In the genomic region with DNA sequence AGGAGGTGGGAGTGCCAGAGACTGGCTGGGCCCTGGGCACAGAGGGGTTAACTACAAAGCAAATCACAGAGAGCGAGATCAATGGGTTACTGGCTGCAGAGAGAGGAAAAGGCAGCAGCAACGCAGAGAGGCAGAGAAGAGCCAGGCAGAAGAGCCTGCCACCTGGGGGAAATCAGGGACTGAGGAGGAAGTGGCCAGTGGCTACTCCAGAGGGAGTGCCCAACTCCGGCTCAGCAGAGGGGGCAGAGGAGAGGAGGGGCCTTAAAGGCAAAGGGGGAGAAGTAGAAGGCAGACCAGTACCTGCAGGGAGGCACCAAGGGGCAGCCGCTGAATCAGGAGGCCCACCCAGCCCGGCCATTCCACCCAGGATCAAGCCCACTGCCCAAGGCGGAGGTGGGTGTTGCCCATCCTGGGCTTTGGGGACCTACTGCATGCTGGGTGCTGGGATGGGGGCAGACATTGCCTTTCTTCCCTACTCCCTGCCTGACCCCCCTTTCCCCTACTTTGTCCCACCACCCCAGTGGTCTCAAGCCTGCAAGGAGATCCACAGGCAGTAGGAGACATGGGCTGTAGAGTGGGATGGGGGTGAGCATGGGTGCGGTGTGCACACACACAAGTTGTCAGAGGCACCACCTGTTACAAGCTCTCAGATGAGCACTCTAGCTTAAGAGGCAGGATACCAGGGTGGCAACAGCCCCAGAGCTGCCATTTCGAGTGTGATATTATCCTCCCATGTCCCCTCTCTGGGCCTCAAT, we compare ENCODE assay signal across 27 cellular contexts. TPM values are rescaled to one million over a fixed set of nuclear protein-coding genes. Genes with fewer than 3 reads are reported as not detected.
DNase-seq lines count a peak whose midpoint lies in the region; ATAC-seq, FAIRE-seq and TF ChIP-seq lines count a peak whose summit lies in the region.
"Had no signal": no experiment of that assay in that cellular context is flagged by ENCODE, and none has a peak within 500 bp of the region (broad histone marks: within the 10 kb centered on the region; RNA-seq: fewer than 3 reads in every experiment).

No MANE protein-coding gene starts in this region.

- ATAC-seq in right cardiac atrium (no peak), heart right ventricle (no peak), T-helper 17 cell (no peak), HepG2 (peak; percentile 60), HG02610 (IDR thresholded peaks at IDR 0.05; ENCODE audit: unreplicated experiment) (no peak), GM21717 (IDR thresholded peaks at IDR 0.05; ENCODE audit: unreplicated experiment) (no peak)
- ATAC-seq: activated CD4-positive, CD25-positive, alpha-beta regulatory T cell treated with anti-CD3 and anti-CD28 coated beads, Interleukin-2, amount 50 U/mL, for 24 hours; activated CD8-positive, alpha-beta T cell treated with anti-CD3 and anti-CD28 coated beads, Interleukin-2, amount 10 ng/mL, durations not matched to agents 7 days and 5 days; gastrocnemius medialis had no signal

- H3K4me3 ChIP-seq in right cardiac atrium (ENCODE audit: low read length) (no peak overlapping the region), heart right ventricle (no peak overlapping the region), HepG2 (replicated peaks in 1 of 3; ENCODE audit: insufficient read depth in 1 of 3, low read depth in 2 of 3, low read length in 3 of 3) (peak overlapping the region in 2 of 3 experiments; percentile 20 to 34; a peak in 2 of 6 replicates), thyroid gland (replicated peaks in 1 of 3) (no peak overlapping the region)
- H3K4me3 ChIP-seq: esophagus squamous epithelium, gastrocnemius medialis, uterus had no signal

- peak overlapping the region; percentile 41 for H3K4me2 ChIP-seq in HepG2 (ENCODE audit: low read depth, low read length)

- H3K27ac Mint-ChIP-seq in T-helper 17 cell (peak overlapping the region; percentile 76), type B pancreatic cell (no peak overlapping the region)
- H3K27ac Mint-ChIP-seq: activated CD8-positive, alpha-beta T cell treated with anti-CD3 and anti-CD28 coated beads, Interleukin-2, amount 10 ng/mL, durations not matched to agents 7 days and 5 days; memory B cell; naive B cell had no signal

- H3K27ac ChIP-seq in right cardiac atrium (ENCODE audit: low read length) = no peak overlapping the region
- no peak overlapping the region for H3K27ac ChIP-seq in heart right ventricle
- no peak overlapping the region for H3K27ac ChIP-seq in HepG2 (ENCODE audit: extremely low read length, insufficient read depth, low read length)
- no peak overlapping the region for H3K27ac ChIP-seq in thyroid gland
- H3K27ac ChIP-seq: esophagus squamous epithelium, gastrocnemius medialis, uterus had no signal

- H3K27me3 ChIP-seq in right cardiac atrium (ENCODE audit: control insufficient read depth, insufficient read depth) (no peaks in the 10 kb centered on the region), heart right ventricle (peaks cover 0 to 57% (median 39%) of the 10 kb centered on the region in 7 donors), HepG2 (ENCODE audit: control insufficient read depth in 1 of 2, insufficient read depth in 2 of 2, low read length in 2 of 2) (no peaks in the 10 kb centered on the region), thyroid gland (no peaks in the 10 kb centered on the region)
- H3K27me3 ChIP-seq: gastrocnemius medialis had no signal

- H3K36me3 Mint-ChIP-seq in T-helper 17 cell (ENCODE audit: low read depth) (no peaks in the 10 kb centered on the region), type B pancreatic cell (no peaks in the 10 kb centered on the region)
- H3K36me3 Mint-ChIP-seq: CD14-positive monocyte, memory B cell, naive B cell had no signal

- CTCF ChIA-PET in HepG2 (lab: Yijun Ruan, JAX; ENCODE audit: low intra/inter-chr PET ratio, low total read pairs) = no interaction called here

- TF ChIP-seq CTCF in heart right ventricle (IDR thresholded peaks at IDR 0.05) = no peak
- peak; percentile 59 for TF ChIP-seq CTCF in HepG2 (CRISPR knock-in tag; IDR thresholded peaks at IDR 0.05)
- no peak for TF ChIP-seq CTCF in type B pancreatic cell (conservative IDR thresholded peaks at IDR 0.05)
- no peak for TF ChIP-seq CTCF in thyroid gland (IDR thresholded peaks at IDR 0.05)

- no peak for TF ChIP-seq RAD21 in HepG2 (CRISPR knock-in tag; IDR thresholded peaks at IDR 0.05)

- no peak overlapping the region for H3K9ac ChIP-seq in HepG2 (ENCODE audit: insufficient read depth, low read depth, low read length)

- POLR2A ChIA-PET in HepG2 (lab: Yijun Ruan, JAX) = interaction anchor here (0.6 to 1.4 kb wide), 3 partner anchors 10 to 30 kb away, joined by 3 read pairs; no protein-coding TSS in a partner anchor

- BruUV-seq in HepG2 (replicated peaks; lab: Mats Ljungman, UMichigan) = no TSS peak

- no peak for TF ChIP-seq EP300 in HepG2 (IDR thresholded peaks at IDR 0.05; ENCODE audit: low read depth in 2 of 2, low read length in 2 of 2)
- no peak for TF ChIP-seq EP300 in HepG2 (CRISPR knock-in tag; IDR thresholded peaks at IDR 0.05; ENCODE audit: borderline replicate concordance)

- no peak for TF ChIP-seq POLR2A in HepG2 (IDR thresholded peaks at IDR 0.05; ENCODE audit: insufficient read depth in 1 of 2, low read depth in 2 of 2, low read length in 2 of 2)
- TF ChIP-seq POLR2A in thyroid gland (IDR thresholded peaks at IDR 0.05) = no peak

- peaks cover 8% of the 10 kb centered on the region for H3K4me1 Mint-ChIP-seq in T-helper 17 cell
- H3K4me1 Mint-ChIP-seq in type B pancreatic cell (ENCODE audit: unreplicated experiment) = peaks cover 12% of the 10 kb centered on the region

- no peaks in the 10 kb centered on the region for H4K20me1 ChIP-seq in HepG2 (ENCODE audit: insufficient read depth, low read length)

- no peaks in the 10 kb centered on the region for H3K79me2 ChIP-seq in HepG2 (ENCODE audit: insufficient read depth, low read length)

- no peak overlapping the region for H2AFZ ChIP-seq in HepG2 (ENCODE audit: low read length)

- H3K4me3 Mint-ChIP-seq in T-helper 17 cell (no peak overlapping the region), type B pancreatic cell (peak overlapping the region; percentile 64)
- H3K4me3 Mint-ChIP-seq: activated CD8-positive, alpha-beta T cell treated with anti-CD3 and anti-CD28 coated beads, Interleukin-2, amount 10 ng/mL, durations not matched to agents 7 days and 5 days; memory B cell had no signal

- H3K4me1 ChIP-seq in right cardiac atrium (ENCODE audit: control insufficient read depth, insufficient read depth, low read length) (peaks cover 4% of the 10 kb centered on the region), heart right ventricle (peaks cover 4 to 37% (median 26%) of the 10 kb centered on the region in 9 donors), HepG2 (ENCODE audit: insufficient read depth, low read length) (peaks cover 55% of the 10 kb centered on the region), thyroid gland (peaks cover 15 to 22% of the 10 kb centered on the region in 2 donors)

- no peaks in the 10 kb centered on the region for H3K9me3 Mint-ChIP-seq in type B pancreatic cell
- H3K9me3 Mint-ChIP-seq: memory B cell, naive B cell had no signal

- 52% methylated on average over 8 of the region's 8 CpGs for WGBS in right cardiac atrium
- WGBS in heart right ventricle, 2 donors = 56 to 59% methylated on average over 8 of the region's 8 CpGs
- 19% methylated on average over 8 of the region's 8 CpGs for WGBS in HepG2 (ENCODE audit: low lambda C conversion rate)
- 45 to 47% methylated on average over 8 of the region's 8 CpGs for WGBS in thyroid gland, 2 donors

- peaks cover 23% of the 10 kb centered on the region for H3K27me3 Mint-ChIP-seq in T-helper 17 cell
- peaks cover 53% of the 10 kb centered on the region for H3K27me3 Mint-ChIP-seq in type B pancreatic cell

- intact Hi-C loops in right cardiac atrium (cut with DNase I) = no loop called here
- intact Hi-C loops in heart right ventricle (cut with DNase I) = loop anchor here in 1 of 10 donors (5.0 kb wide), 1 partner anchor 135 kb away; no protein-coding TSS in a partner anchor
- intact Hi-C loops in HepG2 (cut with micrococcal nuclease; ENCODE audit: unreplicated experiment) = no loop called here
- intact Hi-C loops in thyroid gland (cut with DNase I) = no loop called here

- peak; percentile 26 for FAIRE-seq in HepG2 (lab: Jason Lieb, UNC)
- FAIRE-seq: colon, RCC 7860 had no signal

- H3K9me3 ChIP-seq in right cardiac atrium (ENCODE audit: control insufficient read depth, low read length) = no peaks in the 10 kb centered on the region
- H3K9me3 ChIP-seq in heart right ventricle = no peaks in the 10 kb centered on the region
- no peaks in the 10 kb centered on the region for H3K9me3 ChIP-seq in T-helper 17 cell (ENCODE audit: control insufficient read depth, low read length, poor library complexity, severe bottlenecking)
- no peaks in the 10 kb centered on the region for H3K9me3 ChIP-seq in HepG2 (ENCODE audit: low read length)
- no peaks in the 10 kb centered on the region for H3K9me3 ChIP-seq in thyroid gland
- H3K9me3 ChIP-seq: esophagus squamous epithelium, gastrocnemius medialis, uterus had no signal

- no peaks in the 10 kb centered on the region for H3K36me3 ChIP-seq in heart right ventricle
- H3K36me3 ChIP-seq in HepG2 (replicated peaks in 1 of 2; ENCODE audit: control insufficient read depth in 1 of 2, insufficient read depth in 2 of 2, low read length in 2 of 2) = no peaks in the 10 kb centered on the region
- no peaks in the 10 kb centered on the region for H3K36me3 ChIP-seq in thyroid gland
- H3K36me3 ChIP-seq: esophagus squamous epithelium, gastrocnemius medialis, uterus had no signal

- in situ Hi-C loops in HepG2 (cut with HindIII; ENCODE audit: extremely low pct_ligation_motif_present, low pct_unique_long_range_greater_than_20kb) = no loop called here

- DNase-seq in right cardiac atrium = peak in 2 of 3 donors; percentile 7 to 11
- DNase-seq in heart right ventricle = no peak
- DNase-seq in T-helper 17 cell = no peak
- DNase-seq in HepG2 (ENCODE audit: low spot score) = peak; percentile 49
- no peak for DNase-seq in type B pancreatic cell (ENCODE audit: extremely low spot score, unreplicated experiment)
- DNase-seq in thyroid gland = no peak
- DNase-seq: activated CD8-positive, alpha-beta T cell treated with anti-CD3 and anti-CD28 coated beads, Interleukin-2, amount 10 ng/mL, durations not matched to agents 7 days and 5 days; activated gamma-delta T cell treated with Interleukin-2 at 50 U/mL for 16 hours; DMS 273 treated with DMSO at 0.1 percent for 48 hours; effector memory CD4-positive, alpha-beta T cell; esophagus squamous epithelium; gastrocnemius medialis; GF-D8; naive B cell; NCI-H1105 treated with DMSO at 0.1 percent for 48 hours; NCI-H2081 treated with DMSO at 0.1 percent for 48 hours; uterus had no signal

RNA-seq across cellular contexts. Expression of a gene that starts 0.9 kb away (rescaled TPM):
- total RNA-seq in right cardiac atrium (not detected), heart right ventricle (not detected), T-helper 17 cell (not detected), HepG2 (2016; rRNA removed; fragmentation: Illumina TruSeq; extraction: Trizol) (not detected in 2 replicates), type B pancreatic cell (ENCODE audit: low replicate concordance) (0.34 TPM in 1 of 2 replicates, not detected in the other), thyroid gland (not detected)
- polyA plus RNA-seq in right cardiac atrium (not detected), heart right ventricle (under 1 TPM in 1 of 2 donors, not detected in 1; 0.03 TPM), HepG2 (2011; rRNA removed) (0.05 and 0.13 TPM in 2 replicates)
- not detected in 2 replicates for total RNA-seq in HepG2 (2016; cell fraction: cytosol; rRNA removed; fragmentation: Illumina TruSeq; extraction: Trizol; ENCODE audit: low read depth)
- total RNA-seq in HepG2 (2016; cell fraction: insoluble cytoplasmic fraction; rRNA removed; fragmentation: Illumina TruSeq; extraction: Trizol) = 0.15 TPM in 1 of 2 replicates, not detected in the other
- not detected in 2 replicates for total RNA-seq in HepG2 (2016; cell fraction: membrane; rRNA removed; fragmentation: Illumina TruSeq; extraction: Trizol)
- not detected in 2 replicates for total RNA-seq in HepG2 (2016; cell fraction: nucleus; rRNA removed; fragmentation: Illumina TruSeq; extraction: Trizol)
- 0.06 and 0.12 TPM in 2 replicates for polyA plus RNA-seq in HepG2 (2011; cell fraction: cytosol; rRNA removed)
- polyA plus RNA-seq in HepG2 (2011; cell fraction: nucleus; rRNA removed) = 1.1 and 1.7 TPM in 2 replicates
- not detected in 2 replicates for polyA plus RNA-seq in HepG2 (2012)
- polyA plus RNA-seq in HepG2 (2016; cell fraction: cytosol; fragmentation: Illumina TruSeq; extraction: Trizol; ENCODE audit: low read depth) = 0.11 TPM in 1 of 2 replicates, not detected in the other
- not detected in 2 replicates for polyA plus RNA-seq in HepG2 (2016; cell fraction: insoluble cytoplasmic fraction; fragmentation: Illumina TruSeq; extraction: Trizol; ENCODE audit: low read depth)
- not detected in 2 replicates for polyA plus RNA-seq in HepG2 (2016; cell fraction: membrane; fragmentation: Illumina TruSeq; extraction: Trizol; ENCODE audit: low read depth)
- polyA plus RNA-seq in HepG2 (2016; cell fraction: nucleus; fragmentation: Illumina TruSeq; extraction: Trizol; ENCODE audit: insufficient read depth, low read depth) = not detected in 2 replicates
- 1.8 TPM in 1 of 2 replicates, not detected in the other for polyA minus RNA-seq in HepG2 (2011; rRNA and poly(A)+ RNA removed; ENCODE audit: low replicate concordance)
- not detected in 2 replicates for polyA minus RNA-seq in HepG2 (2011; cell fraction: cytosol; rRNA and poly(A)+ RNA removed)
- polyA minus RNA-seq in HepG2 (2011; cell fraction: nucleus; rRNA and poly(A)+ RNA removed) = 0.77 TPM in 1 of 2 replicates, not detected in the other
- total RNA-seq: esophagus squamous epithelium, gastrocnemius medialis, kidney epithelial cell, NCI-H460, posterior vena cava, uterus had no signal
- polyA plus RNA-seq: CD14-positive monocyte had no signal

RNA-seq across cellular contexts. Expression of a gene that starts 14.5 kb away (rescaled TPM):
- total RNA-seq in right cardiac atrium (10 to 100 TPM; 10.3 to 20.2 (median 15.3) TPM), heart right ventricle (10 to 100 TPM; 26.7 to 47.8 (median 41.5) TPM), T-helper 17 cell (1 to 10 TPM in 1 of 2 donors, under 1 TPM in 1; 0.78 to 2.6 TPM), HepG2 (2016; rRNA removed; fragmentation: Illumina TruSeq; extraction: Trizol) (50.3 and 56.8 TPM in 2 replicates), type B pancreatic cell (ENCODE audit: low replicate concordance) (22.3 and 27.4 TPM in 2 replicates), thyroid gland (10 to 100 TPM; 30.4 to 59.1 (median 38.2) TPM)
- polyA plus RNA-seq in right cardiac atrium (19.5 TPM), heart right ventricle (10 to 100 TPM; 29.4 to 63.0 TPM), HepG2 (2011; rRNA removed) (24.6 and 28.0 TPM in 2 replicates)
- 23.1 and 31.8 TPM in 2 replicates for total RNA-seq in HepG2 (2016; cell fraction: cytosol; rRNA removed; fragmentation: Illumina TruSeq; extraction: Trizol; ENCODE audit: low read depth)
- total RNA-seq in HepG2 (2016; cell fraction: insoluble cytoplasmic fraction; rRNA removed; fragmentation: Illumina TruSeq; extraction: Trizol) = 52.6 and 58.0 TPM in 2 replicates
- total RNA-seq in HepG2 (2016; cell fraction: membrane; rRNA removed; fragmentation: Illumina TruSeq; extraction: Trizol) = 32.9 and 38.6 TPM in 2 replicates
- total RNA-seq in HepG2 (2016; cell fraction: nucleus; rRNA removed; fragmentation: Illumina TruSeq; extraction: Trizol) = 22.7 and 25.7 TPM in 2 replicates
- polyA plus RNA-seq in HepG2 (2011; cell fraction: cytosol; rRNA removed) = 15.8 and 37.3 TPM in 2 replicates
- 35.2 and 54.6 TPM in 2 replicates for polyA plus RNA-seq in HepG2 (2011; cell fraction: nucleus; rRNA removed)
- polyA plus RNA-seq in HepG2 (2012) = 10.3 and 20.4 TPM in 2 replicates
- polyA plus RNA-seq in HepG2 (2016; cell fraction: cytosol; fragmentation: Illumina TruSeq; extraction: Trizol; ENCODE audit: low read depth) = 22.8 and 31.3 TPM in 2 replicates
- 55.4 and 57.3 TPM in 2 replicates for polyA plus RNA-seq in HepG2 (2016; cell fraction: insoluble cytoplasmic fraction; fragmentation: Illumina TruSeq; extraction: Trizol; ENCODE audit: low read depth)
- 28.0 and 32.8 TPM in 2 replicates for polyA plus RNA-seq in HepG2 (2016; cell fraction: membrane; fragmentation: Illumina TruSeq; extraction: Trizol; ENCODE audit: low read depth)
- polyA plus RNA-seq in HepG2 (2016; cell fraction: nucleus; fragmentation: Illumina TruSeq; extraction: Trizol; ENCODE audit: insufficient read depth, low read depth) = 37.4 and 40.9 TPM in 2 replicates
- 8.3 and 44.9 TPM in 2 replicates for polyA minus RNA-seq in HepG2 (2011; rRNA and poly(A)+ RNA removed; ENCODE audit: low replicate concordance)
- 21.9 and 27.6 TPM in 2 replicates for polyA minus RNA-seq in HepG2 (2011; cell fraction: cytosol; rRNA and poly(A)+ RNA removed)
- 18.2 TPM in 2 replicates for polyA minus RNA-seq in HepG2 (2011; cell fraction: nucleus; rRNA and poly(A)+ RNA removed)

RNA-seq across cellular contexts. Expression of a gene that starts 21.9 kb away (rescaled TPM):
- total RNA-seq in right cardiac atrium = 10 to 100 TPM; 10.9 to 16.5 (median 14.5) TPM
- polyA plus RNA-seq in right cardiac atrium = 12.1 TPM
- total RNA-seq in heart right ventricle = 10 to 100 TPM; 11.2 to 21.5 (median 14.4) TPM
- polyA plus RNA-seq in heart right ventricle = 10 to 100 TPM; 17.4 to 19.4 TPM
- 10 to 100 TPM; 21.3 to 24.4 TPM for total RNA-seq in T-helper 17 cell
- total RNA-seq in HepG2 (2016; rRNA removed; fragmentation: Illumina TruSeq; extraction: Trizol) = 31.9 and 33.6 TPM in 2 replicates
- total RNA-seq in HepG2 (2016; cell fraction: cytosol; rRNA removed; fragmentation: Illumina TruSeq; extraction: Trizol; ENCODE audit: low read depth) = 14.6 and 15.2 TPM in 2 replicates
- total RNA-seq in HepG2 (2016; cell fraction: insoluble cytoplasmic fraction; rRNA removed; fragmentation: Illumina TruSeq; extraction: Trizol) = 27.3 and 32.7 TPM in 2 replicates
- 29.4 and 34.6 TPM in 2 replicates for total RNA-seq in HepG2 (2016; cell fraction: membrane; rRNA removed; fragmentation: Illumina TruSeq; extraction: Trizol)
- total RNA-seq in HepG2 (2016; cell fraction: nucleus; rRNA removed; fragmentation: Illumina TruSeq; extraction: Trizol) = 20.7 and 24.5 TPM in 2 replicates
- 28.5 and 33.1 TPM in 2 replicates for polyA plus RNA-seq in HepG2 (2011; rRNA removed)
- polyA plus RNA-seq in HepG2 (2011; cell fraction: cytosol; rRNA removed) = 17.8 and 30.6 TPM in 2 replicates
- polyA plus RNA-seq in HepG2 (2011; cell fraction: nucleus; rRNA removed) = 64.2 and 84.7 TPM in 2 replicates
- polyA plus RNA-seq in HepG2 (2012) = 14.5 and 14.8 TPM in 2 replicates
- polyA plus RNA-seq in HepG2 (2016; cell fraction: cytosol; fragmentation: Illumina TruSeq; extraction: Trizol; ENCODE audit: low read depth) = 12.7 and 16.5 TPM in 2 replicates
- polyA plus RNA-seq in HepG2 (2016; cell fraction: insoluble cytoplasmic fraction; fragmentation: Illumina TruSeq; extraction: Trizol; ENCODE audit: low read depth) = 32.6 and 37.8 TPM in 2 replicates
- polyA plus RNA-seq in HepG2 (2016; cell fraction: membrane; fragmentation: Illumina TruSeq; extraction: Trizol; ENCODE audit: low read depth) = 25.4 and 26.8 TPM in 2 replicates
- polyA plus RNA-seq in HepG2 (2016; cell fraction: nucleus; fragmentation: Illumina TruSeq; extraction: Trizol; ENCODE audit: insufficient read depth, low read depth) = 46.2 and 51.6 TPM in 2 replicates
- polyA minus RNA-seq in HepG2 (2011; rRNA and poly(A)+ RNA removed; ENCODE audit: low replicate concordance) = 44.8 and 54.2 TPM in 2 replicates
- polyA minus RNA-seq in HepG2 (2011; cell fraction: cytosol; rRNA and poly(A)+ RNA removed) = 12.0 and 15.7 TPM in 2 replicates
- polyA minus RNA-seq in HepG2 (2011; cell fraction: nucleus; rRNA and poly(A)+ RNA removed) = 13.5 and 14.0 TPM in 2 replicates
- 24.2 and 29.4 TPM in 2 replicates for total RNA-seq in type B pancreatic cell (ENCODE audit: low replicate concordance)
- total RNA-seq in thyroid gland = 10 to 100 TPM; 54.7 to 75.9 (median 61.5) TPM

RNA-seq across cellular contexts. Expression of a gene that starts 27.0 kb away (rescaled TPM):
- total RNA-seq in right cardiac atrium = 100 to 1,000 TPM; 291 to 354 (median 334) TPM
- 144 TPM for polyA plus RNA-seq in right cardiac atrium
- 100 to 1,000 TPM; 304 to 489 (median 445) TPM for total RNA-seq in heart right ventricle
- polyA plus RNA-seq in heart right ventricle = 100 to 1,000 TPM; 135 to 250 TPM
- total RNA-seq in T-helper 17 cell = 100 to 1,000 TPM; 517 to 546 TPM
- 514 and 695 TPM in 2 replicates for total RNA-seq in HepG2 (2016; rRNA removed; fragmentation: Illumina TruSeq; extraction: Trizol)
- total RNA-seq in HepG2 (2016; cell fraction: cytosol; rRNA removed; fragmentation: Illumina TruSeq; extraction: Trizol; ENCODE audit: low read depth) = 243 and 303 TPM in 2 replicates
- total RNA-seq in HepG2 (2016; cell fraction: insoluble cytoplasmic fraction; rRNA removed; fragmentation: Illumina TruSeq; extraction: Trizol) = 490 and 695 TPM in 2 replicates
- total RNA-seq in HepG2 (2016; cell fraction: membrane; rRNA removed; fragmentation: Illumina TruSeq; extraction: Trizol) = 762 and 870 TPM in 2 replicates
- total RNA-seq in HepG2 (2016; cell fraction: nucleus; rRNA removed; fragmentation: Illumina TruSeq; extraction: Trizol) = 260 and 289 TPM in 2 replicates
- 731 and 793 TPM in 2 replicates for polyA plus RNA-seq in HepG2 (2011; rRNA removed)
- polyA plus RNA-seq in HepG2 (2011; cell fraction: cytosol; rRNA removed) = 709 and 837 TPM in 2 replicates
- 198 TPM in 2 replicates for polyA plus RNA-seq in HepG2 (2011; cell fraction: nucleus; rRNA removed)
- 793 and 993 TPM in 2 replicates for polyA plus RNA-seq in HepG2 (2012)
- polyA plus RNA-seq in HepG2 (2016; cell fraction: cytosol; fragmentation: Illumina TruSeq; extraction: Trizol; ENCODE audit: low read depth) = 256 and 328 TPM in 2 replicates
- polyA plus RNA-seq in HepG2 (2016; cell fraction: insoluble cytoplasmic fraction; fragmentation: Illumina TruSeq; extraction: Trizol; ENCODE audit: low read depth) = 558 and 645 TPM in 2 replicates
- polyA plus RNA-seq in HepG2 (2016; cell fraction: membrane; fragmentation: Illumina TruSeq; extraction: Trizol; ENCODE audit: low read depth) = 640 and 832 TPM in 2 replicates
- polyA plus RNA-seq in HepG2 (2016; cell fraction: nucleus; fragmentation: Illumina TruSeq; extraction: Trizol; ENCODE audit: insufficient read depth, low read depth) = 328 and 345 TPM in 2 replicates
- polyA minus RNA-seq in HepG2 (2011; rRNA and poly(A)+ RNA removed; ENCODE audit: low replicate concordance) = 689 and 781 TPM in 2 replicates
- polyA minus RNA-seq in HepG2 (2011; cell fraction: cytosol; rRNA and poly(A)+ RNA removed) = 221 and 268 TPM in 2 replicates
- 133 and 175 TPM in 2 replicates for polyA minus RNA-seq in HepG2 (2011; cell fraction: nucleus; rRNA and poly(A)+ RNA removed)
- total RNA-seq in type B pancreatic cell (ENCODE audit: low replicate concordance) = 578 and 740 TPM in 2 replicates
- total RNA-seq in thyroid gland = 100 to 1,000 TPM; 423 to 557 (median 455) TPM

Comparison
In these comparisons a context has a peak if more than half of its experiments do, and no peak if none do; other contexts are left out.
1. DNase-seq: peak in right cardiac atrium (2 of 3) and HepG2 (single experiment); none in heart right ventricle (0 of 2), T-helper 17 cell (0 of 3), type B pancreatic cell (single experiment) and thyroid gland (0 of 2).
2. H3K4me3 ChIP-seq: peak in HepG2 (2 of 3); none in right cardiac atrium (single experiment), heart right ventricle (0 of 10) and thyroid gland (0 of 3).